Comparison of ENCODE assay signal across 12 cellular contexts in genomic region chr13:40344270-40345148, GRCh38.
DNase-seq lines count a peak whose midpoint lies in the region; ATAC-seq and TF ChIP-seq lines count a peak whose summit lies in the region.
"Had no signal": no experiment of that assay in that cellular context is flagged by ENCODE, and none has a peak within 500 bp of the region (broad histone marks: within the 10 kb centered on the region; RNA-seq: fewer than 3 reads in every experiment).

No MANE protein-coding gene starts in this region.

- H3K36me3 Mint-ChIP-seq in stimulated activated naive B cell treated with anti-CD40 and anti-IgM and Interleukin-4, amounts not matched to agents 10 μg/mL and 1 μg/mL and 100 μg/mL, for 72 hours: peaks cover 0 to 4% of the 10 kb centered on the region in 2 donors

- H3K27me3 ChIP-seq in left ventricle myocardium inferior (ENCODE audit: low read depth): no peaks in the 10 kb centered on the region

- no peak overlapping the region for H3K27ac Mint-ChIP-seq in stimulated activated naive B cell treated with anti-CD40 and anti-IgM and Interleukin-4, amounts not matched to agents 10 μg/mL and 1 μg/mL and 100 μg/mL, for 72 hours

- peak; percentile 31 to 66 for ATAC-seq in stimulated activated naive B cell treated with anti-CD40 and anti-IgM and Interleukin-4, amounts not matched to agents 10 μg/mL and 1 μg/mL and 100 μg/mL, for 72 hours (replicated peaks)
- ATAC-seq in HG03025 (IDR thresholded peaks at IDR 0.05; ENCODE audit: low FRiP score, unreplicated experiment): no peak

- H3K4me1 Mint-ChIP-seq in stimulated activated naive B cell treated with anti-CD40 and anti-IgM and Interleukin-4, amounts not matched to agents 10 μg/mL and 1 μg/mL and 100 μg/mL, for 72 hours: peaks cover 9 to 34% of the 10 kb centered on the region in 2 donors

- peaks cover 0 to 3% of the 10 kb centered on the region in 2 donors for H3K9me3 Mint-ChIP-seq in stimulated activated naive B cell treated with anti-CD40 and anti-IgM and Interleukin-4, amounts not matched to agents 10 μg/mL and 1 μg/mL and 100 μg/mL, for 72 hours

- peak overlapping the region; percentile 41 for H3K27ac ChIP-seq in left ventricle myocardium inferior (replicated peaks)
- H3K27ac ChIP-seq: skin epidermis had no signal

- H3K4me3 Mint-ChIP-seq in stimulated activated naive B cell treated with anti-CD40 and anti-IgM and Interleukin-4, amounts not matched to agents 10 μg/mL and 1 μg/mL and 100 μg/mL, for 72 hours: no peak overlapping the region

- peak; percentile 17 to 63 for DNase-seq in NCI-H526 (lab: John Stamatoyannopoulos, UW)
- no peak for DNase-seq in NCI-H526 treated with DMSO at 0.1 percent for 48 hours (lab: John Stamatoyannopoulos, UW)
- peak; percentile 64 for DNase-seq in NCI-H446 treated with DMSO at 0.1 percent for 48 hours (lab: John Stamatoyannopoulos, UW)
- no peak for DNase-seq in left ventricle myocardium inferior
- no peak for DNase-seq in stimulated activated naive B cell treated with anti-CD40 and anti-IgM and Interleukin-4, amounts not matched to agents 10 μg/mL and 1 μg/mL and 100 μg/mL, for 72 hours
- no peak for DNase-seq in activated T-cell treated with anti-CD3 and anti-CD28 coated beads for 4 hours
- DNase-seq in NOMO-1 (lab: John Stamatoyannopoulos, UW; ENCODE audit: unreplicated experiment in 2 of 2): no peak
- DNase-seq: KBM-7; NK-92 treated with Interleukin-12 subunit alpha and Interleukin-12 subunit beta, amount 100 ng/mL, for 24 hours; T-helper 9 cell had no signal

- TF ChIP-seq CTCF in left ventricle myocardium inferior (IDR thresholded peaks at IDR 0.05; ENCODE audit: borderline replicate concordance): no peak

- intact Hi-C loops in left ventricle myocardium inferior (cut with micrococcal nuclease): no loop called here

- H3K4me1 ChIP-seq in left ventricle myocardium inferior: peaks cover 27% of the 10 kb centered on the region

- H3K9me3 ChIP-seq in left ventricle myocardium inferior (replicated peaks): no peaks in the 10 kb centered on the region

- H3K36me3 ChIP-seq in left ventricle myocardium inferior: no peaks in the 10 kb centered on the region

- H3K27me3 Mint-ChIP-seq in stimulated activated naive B cell treated with anti-CD40 and anti-IgM and Interleukin-4, amounts not matched to agents 10 μg/mL and 1 μg/mL and 100 μg/mL, for 72 hours: no peaks in the 10 kb centered on the region

- no peak overlapping the region for H3K4me3 ChIP-seq in left ventricle myocardium inferior
- H3K4me3 ChIP-seq: skin epidermis had no signal

Comparison
In these comparisons a context has a peak if more than half of its experiments do, and no peak if none do; other contexts are left out.
1. DNase-seq: peak in NCI-H526 (2 of 2) and NCI-H446 treated with DMSO at 0.1 percent for 48 hours (single experiment); none in NCI-H526 treated with DMSO at 0.1 percent for 48 hours (single experiment), left ventricle myocardium inferior (single experiment), stimulated activated naive B cell treated with anti-CD40 and anti-IgM and Interleukin-4, amounts not matched to agents 10 μg/mL and 1 μg/mL and 100 μg/mL, for 72 hours (single experiment), activated T-cell treated with anti-CD3 and anti-CD28 coated beads for 4 hours (single experiment) and NOMO-1 (0 of 2).